1 cellular context compared by ENCODE assay signal in the genomic region with DNA sequence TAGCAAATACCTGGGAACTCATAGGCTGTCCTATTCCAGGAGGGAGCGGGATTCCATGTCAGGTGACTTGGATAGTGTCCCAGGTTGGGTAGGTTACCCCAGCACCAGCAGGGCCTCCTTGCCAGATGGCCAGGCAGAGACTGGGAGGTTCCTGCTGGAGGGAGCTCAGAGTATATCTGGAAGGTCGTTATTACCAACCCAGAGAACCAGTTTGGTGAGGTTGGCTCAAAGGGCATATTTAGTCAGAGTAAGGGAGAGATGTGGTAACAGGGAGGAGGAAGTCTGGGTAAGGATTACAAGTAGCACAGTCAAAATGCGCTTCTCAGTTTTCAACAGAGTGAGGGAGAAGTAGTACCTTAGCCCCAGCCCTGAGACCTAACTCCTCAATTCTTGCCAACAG.
TF ChIP-seq lines count a peak whose summit lies in the region.

No MANE protein-coding gene starts in this region.

TF ChIP-seq in Ishikawa, 13 proteins besides CTCF, POLR2A, EP300 and RAD21 (continued from another document):
- TF ChIP-seq TCF12 (IDR thresholded peaks at IDR 0.05; ENCODE audit: low read depth), result 0 out of 2 replicates have a peak, but pooled peaks have one; percentile 16
